ENCODE assay signal across 23 cellular contexts in genomic region chr12:10097521-10097920, GRCh38. TPM values are rescaled to one million over a fixed set of nuclear protein-coding genes. Genes with fewer than 3 reads are reported as not detected.
DNase-seq lines count a peak whose midpoint lies in the region; ATAC-seq and TF ChIP-seq lines count a peak whose summit lies in the region.
"Had no signal": no experiment of that assay in that cellular context is flagged by ENCODE, and none has a peak within 500 bp of the region (broad histone marks: within the 10 kb centered on the region; RNA-seq: fewer than 3 reads in every experiment).

No MANE protein-coding gene starts in this region.

- in situ Hi-C loops in GM13976 (cut with MboI; ENCODE audit: low sequenced_read_pairs, unreplicated experiment): no loop called here

- H3K27ac ChIP-seq in mesenchymal stem cell (ENCODE audit: low read length, poor library complexity, severe bottlenecking) (no peak overlapping the region), uterus (peak overlapping the region; percentile 40 to 79), Karpas-422 (ENCODE audit: low read length) (no peak overlapping the region)

- H2AFZ ChIP-seq in mesenchymal stem cell (ENCODE audit: low read depth, low read length): no peak overlapping the region
- H2AFZ ChIP-seq in Karpas-422 (ENCODE audit: low read length): no peak overlapping the region

- no peak overlapping the region for H4K8ac ChIP-seq in mesenchymal stem cell (ENCODE audit: low read length)

- H3K27me3 ChIP-seq in mesenchymal stem cell (ENCODE audit: control insufficient read depth in 1 of 2, insufficient read depth in 1 of 2, low read length in 2 of 2) (no peaks in the 10 kb centered on the region), uterus (no peaks in the 10 kb centered on the region), Karpas-422 (ENCODE audit: low read length) (no peaks in the 10 kb centered on the region)
- H3K27me3 ChIP-seq: Peyer's patch had no signal

- H3K79me2 ChIP-seq in Karpas-422 (ENCODE audit: low read length): no peaks in the 10 kb centered on the region

- 54% methylated on average over 3 of the region's 3 CpGs for WGBS in mesenchymal stem cell

- no peak overlapping the region for H2BK15ac ChIP-seq in mesenchymal stem cell (ENCODE audit: low read depth, poor library complexity, severe bottlenecking)

- H3K4me1 ChIP-seq in mesenchymal stem cell (ENCODE audit: control insufficient read depth, insufficient read depth, low read depth, low read length): peaks cover 4% of the 10 kb centered on the region
- H3K4me1 ChIP-seq in uterus: no peaks in the 10 kb centered on the region
- H3K4me1 ChIP-seq in Karpas-422 (ENCODE audit: low read length): no peaks in the 10 kb centered on the region

- H3K27me3 Mint-ChIP-seq in endothelial cell (ENCODE audit: unreplicated experiment): peaks cover 3% of the 10 kb centered on the region
- H3K27me3 Mint-ChIP-seq: activated naive CD8-positive, alpha-beta T cell; progenitor cell of endocrine pancreas had no signal

- no peak overlapping the region for H2BK5ac ChIP-seq in mesenchymal stem cell (ENCODE audit: low read depth, low read length, poor library complexity, severe bottlenecking)

- H4K20me1 ChIP-seq in Karpas-422 (ENCODE audit: insufficient read depth, low read depth, low read length): no peaks in the 10 kb centered on the region

- no peak overlapping the region for H3K4ac ChIP-seq in mesenchymal stem cell (ENCODE audit: low read depth in 1 of 2, low read length in 2 of 2)

- H4K91ac ChIP-seq in mesenchymal stem cell (ENCODE audit: low read length): no peak overlapping the region

- H3K27ac Mint-ChIP-seq in endothelial cell (ENCODE audit: unreplicated experiment): peak overlapping the region; percentile 43
- H3K27ac Mint-ChIP-seq: activated CD4-positive, alpha-beta memory T cell treated with anti-CD3 and anti-CD28 coated beads for 36 hours; activated naive CD8-positive, alpha-beta T cell; activated T-cell treated with anti-CD3 and anti-CD28 coated beads, Interleukin-2, amount 50 U/mL, for 24 hours; CD8-positive, alpha-beta T cell; naive thymus-derived CD8-positive, alpha-beta T cell; progenitor cell of endocrine pancreas had no signal

- H3K4me2 ChIP-seq in mesenchymal stem cell (ENCODE audit: low read length, poor library complexity, severe bottlenecking) (no peak overlapping the region), Karpas-422 (ENCODE audit: low read depth, low read length, poor library complexity, severe bottlenecking) (no peak overlapping the region)

- H3K9me3 Mint-ChIP-seq in endothelial cell (ENCODE audit: unreplicated experiment): no peaks in the 10 kb centered on the region
- H3K9me3 Mint-ChIP-seq: activated CD4-positive, alpha-beta memory T cell treated with anti-CD3 and anti-CD28 coated beads for 36 hours; activated T-cell treated with anti-CD3 and anti-CD28 coated beads, Interleukin-2, amount 50 U/mL, for 24 hours; CD8-positive, alpha-beta T cell; naive thymus-derived CD8-positive, alpha-beta T cell had no signal

- intact Hi-C loops in left ventricle myocardium superior (cut with micrococcal nuclease) (no loop called here), left cardiac atrium (cut with DNase I) (no loop called here), uterus (cut with DNase I; ENCODE audit: low total_unique reads) (no loop called here)

- TF ChIP-seq POLR2A in uterus (IDR thresholded peaks at IDR 0.05): peak in 1 of 2 donors; percentile 65

- H3K4me3 Mint-ChIP-seq in endothelial cell (ENCODE audit: unreplicated experiment): peak overlapping the region; percentile 63
- H3K4me3 Mint-ChIP-seq: activated CD4-positive, alpha-beta memory T cell treated with anti-CD3 and anti-CD28 coated beads for 36 hours; activated naive CD8-positive, alpha-beta T cell; activated T-cell treated with anti-CD3 and anti-CD28 coated beads, Interleukin-2, amount 50 U/mL, for 24 hours; CD8-positive, alpha-beta T cell; naive thymus-derived CD8-positive, alpha-beta T cell had no signal

- H3K4me3 ChIP-seq in mesenchymal stem cell (ENCODE audit: insufficient read depth in 1 of 2, low read depth in 1 of 2, low read length in 2 of 2) (no peak overlapping the region), uterus (no peak overlapping the region), Karpas-422 (ENCODE audit: low read length) (no peak overlapping the region)
- H3K4me3 ChIP-seq: lung had no signal

- no peak overlapping the region for H2AK5ac ChIP-seq in mesenchymal stem cell (ENCODE audit: low read length, severe bottlenecking)

- no peak overlapping the region for H3K18ac ChIP-seq in mesenchymal stem cell (ENCODE audit: low read depth in 1 of 2, low read length in 2 of 2)

- no peak overlapping the region for H2BK12ac ChIP-seq in mesenchymal stem cell (ENCODE audit: low read length in 2 of 2)

- no peak overlapping the region for H3K14ac ChIP-seq in mesenchymal stem cell (ENCODE audit: low read length in 2 of 2)

- no peaks in the 10 kb centered on the region for H3K9me2 ChIP-seq in Karpas-422 (replicated peaks; ENCODE audit: insufficient read depth, low read length)

- H2BK120ac ChIP-seq in mesenchymal stem cell (ENCODE audit: low read depth, low read length): no peak overlapping the region

- H3K36me3 Mint-ChIP-seq in endothelial cell (ENCODE audit: low read depth, unreplicated experiment): no peaks in the 10 kb centered on the region
- H3K36me3 Mint-ChIP-seq: activated CD4-positive, alpha-beta memory T cell treated with anti-CD3 and anti-CD28 coated beads for 36 hours; activated naive CD8-positive, alpha-beta T cell; CD8-positive, alpha-beta T cell; naive thymus-derived CD8-positive, alpha-beta T cell had no signal

- H3K36me3 ChIP-seq in mesenchymal stem cell (ENCODE audit: control insufficient read depth in 1 of 2, insufficient read depth in 2 of 2, low read depth in 1 of 2, low read length in 2 of 2): no peaks in the 10 kb centered on the region
- no peaks in the 10 kb centered on the region for H3K36me3 ChIP-seq in uterus
- no peaks in the 10 kb centered on the region for H3K36me3 ChIP-seq in Karpas-422 (ENCODE audit: insufficient read depth, low read length)
- H3K36me3 ChIP-seq: Peyer's patch had no signal

- H3K79me1 ChIP-seq in mesenchymal stem cell (replicated peaks; ENCODE audit: low read length, poor library complexity, severe bottlenecking): no peaks in the 10 kb centered on the region

- H3K9me3 ChIP-seq in mesenchymal stem cell (ENCODE audit: control insufficient read depth, low read length) (no peaks in the 10 kb centered on the region), uterus (no peaks in the 10 kb centered on the region), Karpas-422 (ENCODE audit: low read length) (no peaks in the 10 kb centered on the region)
- H3K9me3 ChIP-seq: Peyer's patch had no signal

- no peak for DNase-seq in left ventricle myocardium superior
- DNase-seq in left cardiac atrium: no peak
- DNase-seq in endothelial cell (ENCODE audit: low spot score): no peak
- peak; percentile 9 for DNase-seq in mesenchymal stem cell
- no peak for DNase-seq in uterus
- DNase-seq in SW 1271 (lab: John Stamatoyannopoulos, UW): no peak
- DNase-seq in GM13976 (ENCODE audit: low spot score): no peak
- no peak for DNase-seq in Karpas-422
- DNase-seq: activated CD4-positive, alpha-beta memory T cell treated with anti-CD3 and anti-CD28 coated beads for 36 hours; activated T-cell treated with anti-CD3 and anti-CD28 coated beads, Interleukin-2, amount 50 U/mL, for 24 hours; CD8-positive, alpha-beta T cell; DMS79 treated with DMSO at 0.1 percent for 48 hours; effector CD8-positive, alpha-beta T cell; foreskin fibroblast; naive thymus-derived CD8-positive, alpha-beta T cell; NCI-H1436 treated with DMSO at 0.1 percent for 48 hours; Peyer's patch; stimulated activated naive CD4-positive, alpha-beta T cell had no signal

- ATAC-seq in left ventricle myocardium superior (peak; percentile 28), left cardiac atrium (no peak)
- ATAC-seq: CD8-positive, alpha-beta T cell; naive thymus-derived CD8-positive, alpha-beta T cell had no signal

- TF ChIP-seq CTCF in endothelial cell (IDR thresholded peaks at IDR 0.05; ENCODE audit: unreplicated experiment) (no peak), uterus (IDR thresholded peaks at IDR 0.05) (no peak), GM13976 (IDR thresholded peaks at IDR 0.05; ENCODE audit: borderline replicate concordance, control extremely low read depth, extremely low read depth, insufficient read depth, missing control alignments) (no peak)

- no peak overlapping the region for H3K23ac ChIP-seq in mesenchymal stem cell (ENCODE audit: low read length in 2 of 2)

- peaks cover 35% of the 10 kb centered on the region for H3K4me1 Mint-ChIP-seq in endothelial cell (ENCODE audit: unreplicated experiment)

- H3K9ac ChIP-seq in mesenchymal stem cell (ENCODE audit: low read length) (no peak overlapping the region), Karpas-422 (ENCODE audit: low read length) (no peak overlapping the region)

RNA-seq across cellular contexts. Expression of gene CLEC1A, which starts 1.3 kb away (rescaled TPM):
- 4.4 TPM for total RNA-seq in left ventricle myocardium superior
- total RNA-seq in left cardiac atrium: 1 to 10 TPM; 3.9 to 4.6 TPM
- 29.3 TPM for total RNA-seq in endothelial cell (ENCODE audit: unreplicated experiment)
- polyA plus RNA-seq in mesenchymal stem cell (2013, experiment 1 of 2): 0.87 TPM
- 0.82 TPM for polyA plus RNA-seq in mesenchymal stem cell (2013, experiment 2 of 2)
- 10 to 100 TPM in 2 of 4 donors, 1 to 10 TPM in 2; 2.6 to 22.6 (median 13.8) TPM for total RNA-seq in uterus
- not detected in 2 replicates for total RNA-seq in Karpas-422 (2014; rRNA removed; shearing (Covaris generic); ENCODE audit: low replicate concordance)
- total RNA-seq: activated CD4-positive, alpha-beta memory T cell treated with anti-CD3 and anti-CD28 coated beads for 36 hours; bronchial epithelial cell; CD8-positive, alpha-beta T cell; HT1080; naive thymus-derived CD8-positive, alpha-beta T cell; progenitor cell of endocrine pancreas had no signal
- polyA plus RNA-seq: naive thymus-derived CD8-positive, alpha-beta T cell had no signal

RNA-seq across cellular contexts. Expression of gene CLEC7A, which starts 32.5 kb away (rescaled TPM):
- total RNA-seq in left ventricle myocardium superior (2.8 TPM), left cardiac atrium (10 to 100 TPM in 1 of 2 donors, 1 to 10 TPM in 1; 7.4 to 10.4 TPM), endothelial cell (ENCODE audit: unreplicated experiment) (not detected), uterus (10 to 100 TPM in 1 of 4 donors, 1 to 10 TPM in 3; 2.8 to 14.4 (median 4.7) TPM)
- 0.11 TPM for polyA plus RNA-seq in mesenchymal stem cell (2013, experiment 1 of 2)
- 0.05 TPM for polyA plus RNA-seq in mesenchymal stem cell (2013, experiment 2 of 2)
- not detected in 2 replicates for total RNA-seq in Karpas-422 (2014; rRNA removed; shearing (Covaris generic); ENCODE audit: low replicate concordance)
- total RNA-seq: activated CD4-positive, alpha-beta memory T cell treated with anti-CD3 and anti-CD28 coated beads for 36 hours; bronchial epithelial cell; HT1080; naive thymus-derived CD8-positive, alpha-beta T cell; progenitor cell of endocrine pancreas had no signal

Comparison
In these comparisons a context has a peak if more than half of its experiments do, and no peak if none do; other contexts are left out.
1. H3K27ac ChIP-seq: peak in uterus (2 of 2); none in mesenchymal stem cell (single experiment) and Karpas-422 (single experiment).